Comparison of ENCODE assay signal across 2 cellular contexts in the genomic region with DNA sequence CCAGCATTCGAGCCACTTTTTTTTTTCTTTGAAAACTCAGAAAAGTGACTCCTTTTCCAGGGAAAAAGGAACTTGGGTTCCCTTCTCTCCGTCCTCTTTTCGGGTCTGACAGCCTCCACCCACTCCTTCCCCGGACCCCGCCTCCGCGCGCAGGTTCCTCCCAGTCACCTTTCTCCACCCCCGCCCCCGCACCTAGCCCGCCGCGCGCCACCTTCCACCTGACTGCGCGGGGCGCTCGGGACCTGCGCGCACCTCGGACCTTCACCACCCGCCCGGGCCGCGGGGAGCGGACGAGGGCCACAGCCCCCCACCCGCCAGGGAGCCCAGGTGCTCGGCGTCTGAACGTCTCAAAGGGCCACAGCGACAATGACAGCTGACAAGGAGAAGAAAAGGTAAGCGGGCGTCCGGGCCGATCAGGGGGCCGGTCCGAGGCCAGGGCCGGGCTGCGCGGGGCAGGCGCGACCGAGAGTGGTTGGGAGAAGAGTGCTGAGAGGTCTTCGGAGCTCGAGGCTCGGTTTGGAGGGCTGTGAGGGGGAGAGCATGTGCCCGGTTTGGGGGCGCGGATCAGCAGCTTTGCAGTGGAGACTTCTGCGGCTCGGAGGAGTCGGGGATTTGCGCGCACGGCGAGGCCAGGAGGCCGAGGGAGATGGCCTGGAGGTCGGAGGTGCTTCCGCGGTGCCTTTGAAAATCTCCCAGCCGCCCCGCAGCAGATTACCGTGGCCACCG.
TF ChIP-seq lines count a peak whose summit lies in the region.

No MANE protein-coding gene starts in this region.

TF ChIP-seq in GM23338, 12 proteins besides CTCF, POLR2A, EP300 and RAD21:
- TF ChIP-seq JUNB (IDR thresholded peaks at IDR 0.05; ENCODE audit: unreplicated experiment): no peak
- no peak for TF ChIP-seq STAT1 (IDR thresholded peaks at IDR 0.05; ENCODE audit: unreplicated experiment)
- TF ChIP-seq CREB1 (CRISPR knock-in tag; IDR thresholded peaks at IDR 0.05; ENCODE audit: low read depth): no peak
- TF ChIP-seq REST (IDR thresholded peaks at IDR 0.05; ENCODE audit: unreplicated experiment): no peak
- no peak for TF ChIP-seq NANOG (IDR thresholded peaks at IDR 0.05; ENCODE audit: borderline replicate concordance)
- TF ChIP-seq ZNF114 (CRISPR knock-in tag; IDR thresholded peaks at IDR 0.05): no peak
- TF ChIP-seq, protein P1, sequence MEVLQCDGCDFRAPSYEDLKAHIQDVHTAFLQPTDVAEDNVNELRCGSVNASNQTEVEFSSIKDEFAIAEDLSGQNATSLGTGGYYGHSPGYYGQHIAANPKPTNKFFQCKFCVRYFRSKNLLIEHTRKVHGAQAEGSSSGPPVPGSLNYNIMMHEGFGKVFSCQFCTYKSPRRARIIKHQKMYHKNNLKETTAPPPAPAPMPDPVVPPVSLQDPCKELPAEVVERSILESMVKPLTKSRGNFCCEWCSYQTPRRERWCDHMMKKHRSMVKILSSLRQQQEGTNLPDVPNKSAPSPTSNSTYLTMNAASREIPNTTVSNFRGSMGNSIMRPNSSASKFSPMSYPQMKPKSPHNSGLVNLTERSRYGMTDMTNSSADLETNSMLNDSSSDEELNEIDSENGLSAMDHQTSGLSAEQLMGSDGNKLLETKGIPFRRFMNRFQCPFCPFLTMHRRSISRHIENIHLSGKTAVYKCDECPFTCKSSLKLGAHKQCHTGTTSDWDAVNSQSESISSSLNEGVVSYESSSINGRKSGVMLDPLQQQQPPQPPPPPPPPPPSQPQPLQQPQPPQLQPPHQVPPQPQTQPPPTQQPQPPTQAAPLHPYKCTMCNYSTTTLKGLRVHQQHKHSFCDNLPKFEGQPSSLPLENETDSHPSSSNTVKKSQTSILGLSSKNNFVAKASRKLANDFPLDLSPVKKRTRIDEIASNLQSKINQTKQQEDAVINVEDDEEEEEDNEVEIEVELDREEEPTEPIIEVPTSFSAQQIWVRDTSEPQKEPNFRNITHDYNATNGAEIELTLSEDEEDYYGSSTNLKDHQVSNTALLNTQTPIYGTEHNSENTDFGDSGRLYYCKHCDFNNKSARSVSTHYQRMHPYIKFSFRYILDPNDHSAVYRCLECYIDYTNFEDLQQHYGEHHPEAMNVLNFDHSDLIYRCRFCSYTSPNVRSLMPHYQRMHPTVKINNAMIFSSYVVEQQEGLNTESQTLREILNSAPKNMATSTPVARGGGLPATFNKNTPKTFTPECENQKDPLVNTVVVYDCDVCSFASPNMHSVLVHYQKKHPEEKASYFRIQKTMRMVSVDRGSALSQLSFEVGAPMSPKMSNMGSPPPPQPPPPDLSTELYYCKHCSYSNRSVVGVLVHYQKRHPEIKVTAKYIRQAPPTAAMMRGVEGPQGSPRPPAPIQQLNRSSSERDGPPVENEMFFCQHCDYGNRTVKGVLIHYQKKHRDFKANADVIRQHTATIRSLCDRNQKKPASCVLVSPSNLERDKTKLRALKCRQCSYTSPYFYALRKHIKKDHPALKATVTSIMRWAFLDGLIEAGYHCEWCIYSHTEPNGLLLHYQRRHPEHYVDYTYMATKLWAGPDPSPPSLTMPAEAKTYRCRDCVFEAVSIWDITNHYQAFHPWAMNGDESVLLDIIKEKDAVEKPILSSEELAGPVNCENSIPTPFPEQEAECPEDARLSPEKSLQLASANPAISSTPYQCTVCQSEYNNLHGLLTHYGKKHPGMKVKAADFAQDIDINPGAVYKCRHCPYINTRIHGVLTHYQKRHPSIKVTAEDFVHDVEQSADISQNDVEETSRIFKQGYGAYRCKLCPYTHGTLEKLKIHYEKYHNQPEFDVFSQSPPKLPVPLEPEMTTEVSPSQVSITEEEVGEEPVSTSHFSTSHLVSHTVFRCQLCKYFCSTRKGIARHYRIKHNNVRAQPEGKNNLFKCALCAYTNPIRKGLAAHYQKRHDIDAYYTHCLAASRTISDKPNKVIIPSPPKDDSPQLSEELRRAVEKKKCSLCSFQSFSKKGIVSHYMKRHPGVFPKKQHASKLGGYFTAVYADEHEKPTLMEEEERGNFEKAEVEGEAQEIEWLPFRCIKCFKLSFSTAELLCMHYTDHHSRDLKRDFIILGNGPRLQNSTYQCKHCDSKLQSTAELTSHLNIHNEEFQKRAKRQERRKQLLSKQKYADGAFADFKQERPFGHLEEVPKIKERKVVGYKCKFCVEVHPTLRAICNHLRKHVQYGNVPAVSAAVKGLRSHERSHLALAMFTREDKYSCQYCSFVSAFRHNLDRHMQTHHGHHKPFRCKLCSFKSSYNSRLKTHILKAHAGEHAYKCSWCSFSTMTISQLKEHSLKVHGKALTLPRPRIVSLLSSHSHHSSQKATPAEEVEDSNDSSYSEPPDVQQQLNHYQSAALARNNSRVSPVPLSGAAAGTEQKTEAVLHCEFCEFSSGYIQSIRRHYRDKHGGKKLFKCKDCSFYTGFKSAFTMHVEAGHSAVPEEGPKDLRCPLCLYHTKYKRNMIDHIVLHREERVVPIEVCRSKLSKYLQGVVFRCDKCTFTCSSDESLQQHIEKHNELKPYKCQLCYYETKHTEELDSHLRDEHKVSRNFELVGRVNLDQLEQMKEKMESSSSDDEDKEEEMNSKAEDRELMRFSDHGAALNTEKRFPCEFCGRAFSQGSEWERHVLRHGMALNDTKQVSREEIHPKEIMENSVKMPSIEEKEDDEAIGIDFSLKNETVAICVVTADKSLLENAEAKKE (CRISPR knock-in tag; IDR thresholded peaks at IDR 0.05): no peak
- TF ChIP-seq EZH2 (IDR thresholded peaks at IDR 0.05; ENCODE audit: low read depth, unreplicated experiment): peak; percentile 17

TF ChIP-seq in H1, 55 proteins besides CTCF, POLR2A, EP300 and RAD21:
- peak; percentile 1 for TF ChIP-seq RNF2 (IDR thresholded peaks at IDR 0.05; ENCODE audit: borderline replicate concordance, low read depth, low read length, missing control alignments, poor library complexity, severe bottlenecking)
- TF ChIP-seq POLR2AphosphoS5 (IDR thresholded peaks at IDR 0.05; ENCODE audit: low read depth, low read length): no peak
- TF ChIP-seq NANOG (IDR thresholded peaks at IDR 0.05; ENCODE audit: insufficient read depth, low read depth, low read length, poor library complexity, severe bottlenecking): no peak
- no peak for TF ChIP-seq POU5F1 (IDR thresholded peaks at IDR 0.05; ENCODE audit: low read depth, low read length)
- no peak for TF ChIP-seq CBX8 (IDR thresholded peaks at IDR 0.05; ENCODE audit: borderline replicate concordance, low read depth, low read length)
- no peak for TF ChIP-seq CREB1 (IDR thresholded peaks at IDR 0.05)
- TF ChIP-seq MAFK (IDR thresholded peaks at IDR 0.05; ENCODE audit: low read depth, low read length): no peak
- no peak for TF ChIP-seq SAP30 (IDR thresholded peaks at IDR 0.05; ENCODE audit: insufficient read depth, insufficient replicate concordance, low read length)
- TF ChIP-seq KDM1A (IDR thresholded peaks at IDR 0.05; ENCODE audit: borderline replicate concordance, low read length): no peak
- TF ChIP-seq MAX (IDR thresholded peaks at IDR 0.05): peak; percentile 69
- TF ChIP-seq, protein P2, sequence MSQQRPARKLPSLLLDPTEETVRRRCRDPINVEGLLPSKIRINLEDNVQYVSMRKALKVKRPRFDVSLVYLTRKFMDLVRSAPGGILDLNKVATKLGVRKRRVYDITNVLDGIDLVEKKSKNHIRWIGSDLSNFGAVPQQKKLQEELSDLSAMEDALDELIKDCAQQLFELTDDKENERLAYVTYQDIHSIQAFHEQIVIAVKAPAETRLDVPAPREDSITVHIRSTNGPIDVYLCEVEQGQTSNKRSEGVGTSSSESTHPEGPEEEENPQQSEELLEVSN (IDR thresholded peaks at IDR 0.05): peak; percentile 79
- TF ChIP-seq EGR1 (IDR thresholded peaks at IDR 0.05; ENCODE audit: borderline replicate concordance, low read depth, low read length): peak; percentile 81
- no peak for TF ChIP-seq SIX5 (IDR thresholded peaks at IDR 0.05; ENCODE audit: low read depth, low read length)
- no peak for TF ChIP-seq TCF12 (IDR thresholded peaks at IDR 0.05; ENCODE audit: low read depth, low read length)
- TF ChIP-seq SUZ12 (IDR thresholded peaks at IDR 0.05; ENCODE audit: low read length): no peak
- peak in 1 of 2 experiments; percentile 78; a peak in 2 of 4 replicates for TF ChIP-seq SIN3A (conservative IDR thresholded peaks at IDR 0.05 in 1 of 2, IDR thresholded peaks at IDR 0.05 in 1 of 2; ENCODE audit: low read depth in 1 of 2, low read length in 2 of 2)
- TF ChIP-seq KDM4A (IDR thresholded peaks at IDR 0.05; ENCODE audit: low read depth, low read length, severe bottlenecking): peak; percentile 89
- TF ChIP-seq SP2 (IDR thresholded peaks at IDR 0.05; ENCODE audit: low read length): no peak
- no peak for TF ChIP-seq CHD2 (IDR thresholded peaks at IDR 0.05; ENCODE audit: low read length)
- TF ChIP-seq, protein P3, sequence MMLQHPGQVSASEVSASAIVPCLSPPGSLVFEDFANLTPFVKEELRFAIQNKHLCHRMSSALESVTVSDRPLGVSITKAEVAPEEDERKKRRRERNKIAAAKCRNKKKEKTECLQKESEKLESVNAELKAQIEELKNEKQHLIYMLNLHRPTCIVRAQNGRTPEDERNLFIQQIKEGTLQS (IDR thresholded peaks at IDR 0.05; ENCODE audit: insufficient read depth, low read depth, low read length): no peak
- no peak for TF ChIP-seq GTF2F1 (IDR thresholded peaks at IDR 0.05; ENCODE audit: borderline replicate concordance, low read depth, low read length)
- no peak for TF ChIP-seq JUND (IDR thresholded peaks at IDR 0.05; ENCODE audit: low read length)
- no peak for TF ChIP-seq SIRT6 (IDR thresholded peaks at IDR 0.05; ENCODE audit: low read length)
- TF ChIP-seq CBX5 (IDR thresholded peaks at IDR 0.05; ENCODE audit: low read depth, low read length): no peak
- TF ChIP-seq, protein P4, sequence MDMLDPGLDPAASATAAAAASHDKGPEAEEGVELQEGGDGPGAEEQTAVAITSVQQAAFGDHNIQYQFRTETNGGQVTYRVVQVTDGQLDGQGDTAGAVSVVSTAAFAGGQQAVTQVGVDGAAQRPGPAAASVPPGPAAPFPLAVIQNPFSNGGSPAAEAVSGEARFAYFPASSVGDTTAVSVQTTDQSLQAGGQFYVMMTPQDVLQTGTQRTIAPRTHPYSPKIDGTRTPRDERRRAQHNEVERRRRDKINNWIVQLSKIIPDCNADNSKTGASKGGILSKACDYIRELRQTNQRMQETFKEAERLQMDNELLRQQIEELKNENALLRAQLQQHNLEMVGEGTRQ (IDR thresholded peaks at IDR 0.05; ENCODE audit: low read length): no peak
- no peak for TF ChIP-seq FOSL1 (IDR thresholded peaks at IDR 0.05; ENCODE audit: insufficient read depth, low read depth, low read length)
